ENCODE assay signal across 14 cellular contexts in genomic region chr12:108793756-108794441, GRCh38.
DNase-seq lines count a peak whose midpoint lies in the region; ATAC-seq and TF ChIP-seq lines count a peak whose summit lies in the region.
"Had no signal": no experiment of that assay in that cellular context is flagged by ENCODE, and none has a peak within 500 bp of the region (broad histone marks: within the 10 kb centered on the region; RNA-seq: fewer than 3 reads in every experiment).

No MANE protein-coding gene starts in this region.

- H2AFZ ChIP-seq in SK-N-SH (ENCODE audit: low read depth), result no peak overlapping the region

- ATAC-seq in SK-N-SH treated with all-trans-retinoic acid at 6 μM for 48 hours (peak; percentile 14; the same call in 2 of the 3 replicates), HG02973 (IDR thresholded peaks at IDR 0.05; ENCODE audit: unreplicated experiment) (no peak)

- no peaks in the 10 kb centered on the region for H3K27me3 ChIP-seq in SK-N-SH (ENCODE audit: insufficient read depth)
- no peaks in the 10 kb centered on the region for H3K27me3 ChIP-seq in cardiac muscle cell
- no peaks in the 10 kb centered on the region for H3K27me3 ChIP-seq in neutrophil
- H3K27me3 ChIP-seq in transverse colon, result no peaks in the 10 kb centered on the region
- no peaks in the 10 kb centered on the region for H3K27me3 ChIP-seq in mesendoderm (ENCODE audit: insufficient read depth, low read length, poor library complexity)
- H3K27me3 ChIP-seq: upper lobe of left lung had no signal

- H3K79me1 ChIP-seq in mesendoderm (ENCODE audit: low read length), result no peaks in the 10 kb centered on the region

- peaks cover 65 to 72% of the 10 kb centered on the region in 2 experiments for H3K36me3 ChIP-seq in SK-N-SH (replicated peaks in 1 of 2; ENCODE audit: control insufficient read depth in 1 of 2, insufficient read depth in 2 of 2, low read length in 1 of 2)
- H3K36me3 ChIP-seq in cardiac muscle cell, result peaks cover 43% of the 10 kb centered on the region
- peaks cover 95% of the 10 kb centered on the region for H3K36me3 ChIP-seq in neutrophil
- H3K36me3 ChIP-seq in transverse colon, result peaks cover 0 to 20% (median 4%) of the 10 kb centered on the region in 4 donors
- H3K36me3 ChIP-seq in mesendoderm (ENCODE audit: control insufficient read depth, insufficient read depth, low read length), result no peaks in the 10 kb centered on the region

- H3K79me2 ChIP-seq in SK-N-SH (ENCODE audit: insufficient read depth) (peaks cover 58% of the 10 kb centered on the region; the same call in 1 of the 2 replicates), mesendoderm (ENCODE audit: control insufficient read depth, insufficient read depth, low read length) (no peaks in the 10 kb centered on the region)

- intact Hi-C loops in transverse colon (cut with DNase I; ENCODE audit: low total_unique reads), result no loop called here

- no peak overlapping the region for H3K56ac ChIP-seq in mesendoderm (ENCODE audit: low read length)

- no peak overlapping the region for H3K27ac ChIP-seq in SK-N-SH (ENCODE audit: low read depth in 2 of 2, low read length in 1 of 2)
- peak overlapping the region; percentile 81 for H3K27ac ChIP-seq in cardiac muscle cell
- H3K27ac ChIP-seq in neutrophil, result peak overlapping the region; percentile 27
- H3K27ac ChIP-seq in transverse colon, result peak overlapping the region; percentile 54 to 83 (median 64)
- no peak overlapping the region for H3K27ac ChIP-seq in mesendoderm (ENCODE audit: low read depth, low read length)

- TF ChIP-seq EP300 in SK-N-SH (IDR thresholded peaks at IDR 0.05; ENCODE audit: borderline replicate concordance in 1 of 2, low read depth in 1 of 2, low read length in 1 of 2), result no peak
- TF ChIP-seq EP300 in transverse colon (IDR thresholded peaks at IDR 0.05; ENCODE audit: low read depth), result no peak

- H3K23ac ChIP-seq in mesendoderm (ENCODE audit: low read length), result no peak overlapping the region

- H3K4me2 ChIP-seq in SK-N-SH, result no peak overlapping the region
- no peak overlapping the region for H3K4me2 ChIP-seq in mesendoderm (ENCODE audit: low read length)

- H3K9me2 ChIP-seq in SK-N-SH, result no peaks in the 10 kb centered on the region

- no peak overlapping the region for H3K18ac ChIP-seq in mesendoderm (ENCODE audit: low read length)

- H4K5ac ChIP-seq in mesendoderm (ENCODE audit: low read length), result no peak overlapping the region

- no peak overlapping the region for H2BK15ac ChIP-seq in mesendoderm (replicated peaks; ENCODE audit: low read depth)

- H3K4me3 ChIP-seq in SK-N-SH (ENCODE audit: low read depth in 2 of 2, low read length in 1 of 2) (no peak overlapping the region), cardiac muscle cell (no peak overlapping the region), neutrophil (ENCODE audit: low read depth in 1 of 2, low read length in 1 of 2) (no peak overlapping the region), transverse colon (no peak overlapping the region), mesendoderm (ENCODE audit: low read length) (no peak overlapping the region)
- H3K4me3 ChIP-seq: upper lobe of left lung had no signal

- H4K8ac ChIP-seq in mesendoderm (ENCODE audit: low read depth, low read length), result no peak overlapping the region

- CTCF ChIA-PET in SK-N-SH (lab: Yijun Ruan, JAX), result interaction anchor here (0.9 to 2.6 kb wide), 4 partner anchors 9 to 129 kb away, joined by 3 to 15 read pairs (median 6); no protein-coding TSS in a partner anchor

- H3K9ac ChIP-seq in SK-N-SH (no peak overlapping the region), mesendoderm (ENCODE audit: low read length) (no peak overlapping the region)

- DNase-seq in SK-N-SH, result no peak
- DNase-seq in cardiac muscle cell (ENCODE audit: low read depth in 1 of 2, low spot score in 1 of 2), result peak; percentile 28 to 54
- DNase-seq in transverse colon, result peak; percentile 29
- DNase-seq in HCEC 1CT, result no peak
- no peak for DNase-seq in mesendoderm
- DNase-seq: activated naive CD4-positive, alpha-beta T cell; COR-L47; NCI-H1417 treated with DMSO at 0.1 percent for 48 hours; NCI-H526 treated with DMSO at 0.1 percent for 48 hours; SIG-M5; upper lobe of left lung had no signal

- H2BK120ac ChIP-seq in mesendoderm (ENCODE audit: low read depth, low read length), result no peak overlapping the region

- in situ Hi-C loops in transverse colon (cut with MboI; ENCODE audit: low pct_ligation_motif_present in 1 of 4, low pct_unique_long_range_greater_than_20kb in 1 of 4, low sequenced_read_pairs in 3 of 4), result no loop called here

- H3K9me3 ChIP-seq in SK-N-SH (no peaks in the 10 kb centered on the region), cardiac muscle cell (ENCODE audit: low read depth) (no peaks in the 10 kb centered on the region), neutrophil (no peaks in the 10 kb centered on the region), transverse colon (no peaks in the 10 kb centered on the region)
- H3K9me3 ChIP-seq: upper lobe of left lung had no signal

- H3F3A ChIP-seq in SK-N-SH (replicated peaks; ENCODE audit: insufficient read depth), result peaks cover 4% of the 10 kb centered on the region

- no peak overlapping the region for H2BK5ac ChIP-seq in mesendoderm (ENCODE audit: low read length)

- no peak for TF ChIP-seq RAD21 in SK-N-SH (IDR thresholded peaks at IDR 0.05; ENCODE audit: low read length)

- TF ChIP-seq POLR2A in transverse colon (IDR thresholded peaks at IDR 0.05), result no peak

- 88% methylated on average over 13 of the region's 16 CpGs for WGBS in SK-N-SH (ENCODE audit: low lambda C conversion rate)
- 71 to 94% methylated on average over 4 to 15 of the region's 16 CpGs for WGBS in transverse colon (ENCODE audit: low coverage in 1 of 2), 2 donors
- no CpG with 5 or more reads among the region's 16 CpGs for WGBS in mesendoderm (ENCODE audit: extremely low coverage, insufficient coverage, low lambda C conversion rate)

- POLR2A ChIA-PET in SK-N-SH (lab: Yijun Ruan, JAX), result no interaction called here

- no peaks in the 10 kb centered on the region for H4K20me1 ChIP-seq in SK-N-SH (ENCODE audit: insufficient read depth)

- TF ChIP-seq CTCF in SK-N-SH (IDR thresholded peaks at IDR 0.05), result no peak
- no peak for TF ChIP-seq CTCF in cardiac muscle cell (IDR thresholded peaks at IDR 0.05; ENCODE audit: low read depth, low read length)
- no peak for TF ChIP-seq CTCF in neutrophil (IDR thresholded peaks at IDR 0.05)
- TF ChIP-seq CTCF in transverse colon (IDR thresholded peaks at IDR 0.05), result no peak

- no peaks in the 10 kb centered on the region for H3K4me1 ChIP-seq in SK-N-SH (ENCODE audit: control insufficient read depth in 1 of 2, insufficient read depth in 2 of 2, low read depth in 1 of 2, low read length in 1 of 2)
- no peaks in the 10 kb centered on the region for H3K4me1 ChIP-seq in cardiac muscle cell (ENCODE audit: low read depth)
- H3K4me1 ChIP-seq in neutrophil (ENCODE audit: control insufficient read depth in 1 of 2, insufficient read depth in 1 of 2, low read depth in 1 of 2, low read length in 1 of 2), result no peaks in the 10 kb centered on the region
- peaks cover 0 to 5% (median 2%) of the 10 kb centered on the region in 4 donors for H3K4me1 ChIP-seq in transverse colon
- no peaks in the 10 kb centered on the region for H3K4me1 ChIP-seq in mesendoderm (ENCODE audit: control insufficient read depth, low read depth, low read length)

- H2AK5ac ChIP-seq in mesendoderm (ENCODE audit: low read length), result no peak overlapping the region

- H3K4ac ChIP-seq in mesendoderm (ENCODE audit: low read depth, low read length), result no peak overlapping the region

TF ChIP-seq in SK-N-SH treated with all-trans-retinoic acid at 6 μM for 48 hours, 23 proteins besides CTCF, POLR2A, EP300 and RAD21:
- TF ChIP-seq ZFP30 (CRISPR knock-in tag; IDR thresholded peaks at IDR 0.05), result no peak

TF ChIP-seq in SK-N-SH, 30 proteins besides CTCF, POLR2A, EP300 and RAD21:
- no peak for TF ChIP-seq JUND (IDR thresholded peaks at IDR 0.05)
- no peak for TF ChIP-seq NFIC (IDR thresholded peaks at IDR 0.05; ENCODE audit: borderline replicate concordance)
- no peak for TF ChIP-seq FOXM1 (IDR thresholded peaks at IDR 0.05; ENCODE audit: low read depth)
- TF ChIP-seq RCOR1 (IDR thresholded peaks at IDR 0.05; ENCODE audit: low read length), result no peak
- no peak for TF ChIP-seq ZBTB33 (IDR thresholded peaks at IDR 0.05; ENCODE audit: borderline replicate concordance, low read depth)
- TF ChIP-seq MAX (IDR thresholded peaks at IDR 0.05; ENCODE audit: low read depth), result no peak
- no peak for TF ChIP-seq GABPA (IDR thresholded peaks at IDR 0.05; ENCODE audit: low read depth)
- TF ChIP-seq POLR2AphosphoS5 (IDR thresholded peaks at IDR 0.05; ENCODE audit: low read depth, low read length), result no peak
- TF ChIP-seq EZH2phosphoT487 (IDR thresholded peaks at IDR 0.05; ENCODE audit: borderline replicate concordance, low read depth), result no peak

Comparison
In these comparisons a context has a peak if more than half of its experiments do, and no peak if none do; other contexts are left out.
1. DNase-seq: peak in cardiac muscle cell (2 of 2) and transverse colon (single experiment); none in SK-N-SH (single experiment), HCEC 1CT (single experiment) and mesendoderm (single experiment).
2. H3K27ac ChIP-seq: peak in cardiac muscle cell (single experiment), neutrophil (single experiment) and transverse colon (4 of 4); none in SK-N-SH (0 of 2) and mesendoderm (single experiment).